ENCODE assay signal across 19 cellular contexts in the genomic region with DNA sequence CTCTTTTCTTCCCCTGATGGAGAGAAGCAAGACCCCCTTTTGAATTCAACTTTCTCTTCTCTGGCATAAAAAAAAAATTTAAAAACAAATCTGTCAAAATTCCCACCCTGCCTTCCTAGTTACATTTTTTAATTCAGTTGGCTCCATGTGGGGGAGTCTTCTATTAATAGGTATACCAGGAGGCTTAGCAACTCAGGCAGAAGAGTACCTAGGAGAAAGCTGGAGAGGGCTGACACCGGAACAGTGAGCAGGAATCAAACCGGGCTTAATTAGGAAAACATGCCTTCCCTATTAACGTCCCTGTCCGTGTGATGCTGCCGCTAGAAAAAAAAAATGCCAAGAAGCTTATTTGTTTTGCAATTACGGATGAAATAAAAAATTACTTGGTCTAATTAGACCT.
DNase-seq lines count a peak whose midpoint lies in the region; ATAC-seq lines count a peak whose summit lies in the region.
"Had no signal": no experiment of that assay in that cellular context is flagged by ENCODE, and none has a peak within 500 bp of the region (broad histone marks: within the 10 kb centered on the region; RNA-seq: fewer than 3 reads in every experiment).

No MANE protein-coding gene starts in this region.

- peak; percentile 47 for DNase-seq in NCI-H1105 (lab: John Stamatoyannopoulos, UW)
- DNase-seq in NCI-H2171 (lab: John Stamatoyannopoulos, UW) = peak; percentile 13
- DNase-seq in caudate nucleus (lab: John Stamatoyannopoulos, UW) = peak in 8 of 61 donors; percentile 7 to 85 (median 29)
- DNase-seq in putamen (ENCODE audit: low spot score) = peak; percentile 58
- no peak for DNase-seq in activated CD4-positive, alpha-beta T cell treated with anti-CD3 and anti-CD28 coated beads, Interleukin-2, amount 50 U/mL, for 4 hours
- no peak for DNase-seq in activated CD4-positive, alpha-beta T cell treated with anti-CD3 and anti-CD28 coated beads, Interleukin-2, amount 50 U/mL, for 1 hour
- DNase-seq: DMS53, GF-D8, H7, Karpas-422, MV-4-11, NCI-H2081 treated with DMSO at 0.1 percent for 48 hours, NCI-H510A, NCI-H82, OCI-M1, SJCRH30, T-cell had no signal

- peak overlapping the region; percentile 52 for H3K27ac ChIP-seq in caudate nucleus (ENCODE audit: low read depth, low read length)
- H3K27ac ChIP-seq: A549, SJCRH30 had no signal

- ATAC-seq in HG02798 (IDR thresholded peaks at IDR 0.05; ENCODE audit: poor library complexity, unreplicated experiment) = no peak
- ATAC-seq: A549, T-cell had no signal

Comparison
In these comparisons a context has a peak if more than half of its experiments do, and no peak if none do; other contexts are left out.
1. DNase-seq: peak in NCI-H1105 (single experiment), NCI-H2171 (single experiment) and putamen (single experiment); none in activated CD4-positive, alpha-beta T cell treated with anti-CD3 and anti-CD28 coated beads, Interleukin-2, amount 50 U/mL, for 4 hours (0 of 2) and activated CD4-positive, alpha-beta T cell treated with anti-CD3 and anti-CD28 coated beads, Interleukin-2, amount 50 U/mL, for 1 hour (single experiment).